ENCODE assay signal across 11 cellular contexts in genomic region chr6:68975064-68975463, GRCh38.
DNase-seq lines count a peak whose midpoint lies in the region; ATAC-seq and TF ChIP-seq lines count a peak whose summit lies in the region.
"Had no signal": no experiment of that assay in that cellular context is flagged by ENCODE, and none has a peak within 500 bp of the region (broad histone marks: within the 10 kb centered on the region; RNA-seq: fewer than 3 reads in every experiment).

No MANE protein-coding gene starts in this region.

- no peak for TF ChIP-seq POLR2A in lower leg skin (IDR thresholded peaks at IDR 0.05)

- peak; percentile 54 for DNase-seq in ACHN
- DNase-seq in amygdala (lab: John Stamatoyannopoulos, UW), result peak in 49 of 56 donors; percentile 6 to 90 (median 62)
- peak; percentile 25 for DNase-seq in iPS-NIHi11 (ENCODE audit: low spot score)
- DNase-seq in activated CD4-positive, CD25-positive, alpha-beta regulatory T cell treated with anti-CD3 and anti-CD28 coated beads, Interleukin-2, amount 50 U/mL, for 72 hours, result no peak
- no peak for DNase-seq in cortex of kidney (lab: John Stamatoyannopoulos, UW)
- no peak for DNase-seq in lower leg skin (ENCODE audit: low spot score in 2 of 2)
- no peak for DNase-seq in PC-3
- DNase-seq: activated B cell treated with CpG ODN at 0.5 μM for 24 hours, lower lobe of right lung, tibial artery had no signal

- CTCF ChIA-PET in PC-3 (lab: Charles Lee), result no interaction called here

- no peak overlapping the region for H3K27ac ChIP-seq in PC-3 (ENCODE audit: low read length)
- H3K27ac ChIP-seq: lower lobe of right lung, tibial artery had no signal

- no peak for TF ChIP-seq EP300 in Ishikawa (IDR thresholded peaks at IDR 0.05; ENCODE audit: borderline replicate concordance)

- H3F3A ChIP-seq in PC-3 (ENCODE audit: low read length, unreplicated experiment), result no peaks in the 10 kb centered on the region

- no TSS peak for BruUV-seq in PC-3 (replicated peaks; lab: Mats Ljungman, UMichigan)

- H3K4me1 ChIP-seq in PC-3 (ENCODE audit: insufficient read depth, low read length), result no peaks in the 10 kb centered on the region
- H3K4me1 ChIP-seq: lower lobe of right lung, tibial artery had no signal

- H3K27me3 ChIP-seq in PC-3 (ENCODE audit: low read length), result no peaks in the 10 kb centered on the region
- H3K27me3 ChIP-seq: tibial artery had no signal

- no peaks in the 10 kb centered on the region for H3K9me2 ChIP-seq in PC-3 (replicated peaks; ENCODE audit: low read length)

- POLR2A ChIA-PET in PC-3 (lab: Charles Lee; ENCODE audit: unreplicated experiment), result no interaction called here

- H3K36me3 ChIP-seq in PC-3 (ENCODE audit: low read depth, low read length), result no peaks in the 10 kb centered on the region
- H3K36me3 ChIP-seq: lower lobe of right lung, tibial artery had no signal

- in situ Hi-C loops in ACHN (cut with HindIII; ENCODE audit: low pct_ligation_motif_present, low pct_unique_long_range_greater_than_20kb, low sequenced_read_pairs), result no loop called here

- H3K9ac ChIP-seq in PC-3 (ENCODE audit: low read length), result no peak overlapping the region

- H3K4me2 ChIP-seq in PC-3 (ENCODE audit: low read length), result no peak overlapping the region

- H4K20me1 ChIP-seq in PC-3 (ENCODE audit: low read length), result no peaks in the 10 kb centered on the region

- peak; percentile 23; the same call in 1 of the 2 replicates for TF ChIP-seq RAD21 in Ishikawa (IDR thresholded peaks at IDR 0.05; ENCODE audit: low read depth)

- intact Hi-C loops in lower leg skin (cut with DNase I; ENCODE audit: low total_unique reads), result no loop called here
- intact Hi-C loops in PC-3 (cut with micrococcal nuclease), result no loop called here

- no peak for ATAC-seq in PC-3
- ATAC-seq: lower lobe of right lung had no signal

- H3K9me3 ChIP-seq in PC-3 (ENCODE audit: low read length), result no peaks in the 10 kb centered on the region
- H3K9me3 ChIP-seq: lower lobe of right lung, tibial artery had no signal

- no peak for TF ChIP-seq CTCF in lower leg skin (IDR thresholded peaks at IDR 0.05)
- TF ChIP-seq CTCF in PC-3 (conservative IDR thresholded peaks at IDR 0.05; ENCODE audit: low read depth, low read length), result no peak

- no peak overlapping the region for H2AFZ ChIP-seq in PC-3 (ENCODE audit: low read length)

- no peaks in the 10 kb centered on the region for H3K79me2 ChIP-seq in PC-3 (ENCODE audit: low read length)

- WGBS in lower leg skin, 2 donors, result 29% methylated on average over 2 of the region's 2 CpGs

- H3K4me3 ChIP-seq in lower leg skin (ENCODE audit: low read depth, poor library complexity, severe bottlenecking) (no peak overlapping the region), PC-3 (ENCODE audit: low read length) (no peak overlapping the region)
- H3K4me3 ChIP-seq: lower lobe of right lung, tibial artery had no signal

TF ChIP-seq in Ishikawa, 13 proteins besides CTCF, POLR2A, EP300 and RAD21:
- TF ChIP-seq CEBPB (IDR thresholded peaks at IDR 0.05) (no peak), EGR1 (IDR thresholded peaks at IDR 0.05) (no peak), TAF1 (IDR thresholded peaks at IDR 0.05; ENCODE audit: low read depth) (no peak), TEAD4 (IDR thresholded peaks at IDR 0.05) (no peak), MAX (IDR thresholded peaks at IDR 0.05) (no peak), TCF12 (IDR thresholded peaks at IDR 0.05; ENCODE audit: low read depth) (no peak), YY1 (IDR thresholded peaks at IDR 0.05; ENCODE audit: low read depth) (no peak), ZBTB7A (IDR thresholded peaks at IDR 0.05; ENCODE audit: low read depth) (no peak), NFIC (IDR thresholded peaks at IDR 0.05) (no peak), REST (IDR thresholded peaks at IDR 0.05; ENCODE audit: low read depth) (no peak), CREB1 (IDR thresholded peaks at IDR 0.05; ENCODE audit: low read depth) (no peak), USF1 (IDR thresholded peaks at IDR 0.05) (no peak), FOXM1 (IDR thresholded peaks at IDR 0.05; ENCODE audit: borderline replicate concordance, low read depth) (no peak)

Comparison
In these comparisons a context has a peak if more than half of its experiments do, and no peak if none do; other contexts are left out.
1. DNase-seq: peak in ACHN (single experiment), amygdala (49 of 56) and iPS-NIHi11 (single experiment); none in activated CD4-positive, CD25-positive, alpha-beta regulatory T cell treated with anti-CD3 and anti-CD28 coated beads, Interleukin-2, amount 50 U/mL, for 72 hours (single experiment), cortex of kidney (single experiment), lower leg skin (0 of 2) and PC-3 (single experiment).